23 cellular contexts compared by ENCODE assay signal in genomic region chr14:21194597-21194996, GRCh38. TPM values are rescaled to one million over a fixed set of nuclear protein-coding genes. Genes with fewer than 3 reads are reported as not detected.
"Had no signal": no experiment of that assay in that cellular context is flagged by ENCODE, and none has a peak within 500 bp of the region (broad histone marks: within the 10 kb centered on the region; RNA-seq: fewer than 3 reads in every experiment).

No MANE protein-coding gene starts in this region.

- DNase-seq: activated CD4-positive, alpha-beta T cell treated with anti-CD3 and anti-CD28 coated beads for 4 hours; activated CD4-positive, alpha-beta T cell treated with anti-CD3 and anti-CD28 coated beads, Interleukin-2, amount 50 U/mL, for 48 hours; activated CD4-positive, CD25-positive, alpha-beta regulatory T cell; anterior cingulate cortex; caudate nucleus; dermis blood vessel endothelial cell; effector CD8-positive, alpha-beta T cell; erythroblast; heart right ventricle; left colon; mesenchymal stem cell; mucosa of descending colon; posterior cingulate gyrus; sigmoid colon; stimulated activated CD4-positive, alpha-beta T cell treated with anti-CD3 and anti-CD28 coated beads, Interleukin-15, amount 100 ng/mL, for 24 hours; stimulated activated naive B cell treated with anti-CD40 and anti-IgM and Interleukin-4, amounts not matched to agents 10 μg/mL and 1 μg/mL and 100 μg/mL, for 72 hours; T-cell; upper lobe of left lung had no signal

- H3K27me3 ChIP-seq: heart right ventricle, neural progenitor cell, sigmoid colon, upper lobe of left lung had no signal

- H3K4me3 ChIP-seq: heart right ventricle, mucosa of descending colon, neural progenitor cell, sigmoid colon, smooth muscle cell, upper lobe of left lung had no signal

- H3K27ac Mint-ChIP-seq: activated T-helper 17 cell treated with anti-CD3 and anti-CD28 coated beads, Interleukin-2, amount 50 U/mL, for 72 hours; brain; neural progenitor cell; stimulated activated naive B cell treated with anti-CD40 and anti-IgM and Interleukin-4, amounts not matched to agents 10 μg/mL and 1 μg/mL and 100 μg/mL, for 72 hours; T-cell had no signal

- H3K36me3 Mint-ChIP-seq: brain, neural progenitor cell, T-cell had no signal

- H3K9me3 ChIP-seq: mucosa of descending colon, sigmoid colon, upper lobe of left lung had no signal

- H3K36me3 ChIP-seq: heart right ventricle, neural progenitor cell, sigmoid colon, upper lobe of left lung had no signal

- H3K27ac ChIP-seq: heart right ventricle, neural progenitor cell, sigmoid colon, upper lobe of left lung had no signal

- ATAC-seq: activated T-helper 17 cell treated with anti-CD3 and anti-CD28 coated beads, Interleukin-2, amount 50 U/mL, for 72 hours; heart right ventricle; left colon; mucosa of descending colon; stimulated activated naive B cell treated with anti-CD40 and anti-IgM and Interleukin-4, amounts not matched to agents 10 μg/mL and 1 μg/mL and 100 μg/mL, for 72 hours; T-cell had no signal

- H3K4me1 Mint-ChIP-seq: activated T-helper 17 cell treated with anti-CD3 and anti-CD28 coated beads, Interleukin-2, amount 50 U/mL, for 72 hours had no signal

- H3K27me3 Mint-ChIP-seq: activated T-helper 17 cell treated with anti-CD3 and anti-CD28 coated beads, Interleukin-2, amount 50 U/mL, for 72 hours; stimulated activated naive B cell treated with anti-CD40 and anti-IgM and Interleukin-4, amounts not matched to agents 10 μg/mL and 1 μg/mL and 100 μg/mL, for 72 hours; T-cell had no signal

- H3K9me3 Mint-ChIP-seq: activated T-helper 17 cell treated with anti-CD3 and anti-CD28 coated beads, Interleukin-2, amount 50 U/mL, for 72 hours had no signal

- H3K4me3 Mint-ChIP-seq: activated T-helper 17 cell treated with anti-CD3 and anti-CD28 coated beads, Interleukin-2, amount 50 U/mL, for 72 hours; brain; neural progenitor cell; stimulated activated naive B cell treated with anti-CD40 and anti-IgM and Interleukin-4, amounts not matched to agents 10 μg/mL and 1 μg/mL and 100 μg/mL, for 72 hours had no signal

RNA-seq across cellular contexts. Expression of gene OR5AU1, which starts 38.7 kb away (rescaled TPM):
- total RNA-seq: activated T-helper 17 cell treated with anti-CD3 and anti-CD28 coated beads, Interleukin-2, amount 50 U/mL, for 72 hours; dermis blood vessel endothelial cell; fibroblast of lung; heart right ventricle; left colon; mucosa of descending colon; sigmoid colon; smooth muscle cell; T-cell; upper lobe of left lung had no signal
